Comparison of ENCODE assay signal across 23 cellular contexts in the genomic region with DNA sequence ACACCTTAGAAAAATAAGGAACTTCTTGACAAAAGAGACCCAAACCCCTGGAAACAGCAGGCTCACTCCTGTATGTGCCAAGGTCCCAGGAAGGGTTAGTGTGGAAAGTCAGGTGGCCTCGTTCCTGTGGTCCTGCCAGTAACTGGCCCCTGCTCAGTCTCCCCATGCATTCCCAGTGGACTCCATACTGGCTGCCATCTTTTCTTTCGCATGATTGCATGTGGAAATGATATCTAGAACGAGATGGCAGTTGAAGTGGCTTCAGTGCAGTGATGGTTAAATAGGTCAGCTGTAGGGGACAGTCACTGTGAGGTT.
"Had no signal": no experiment of that assay in that cellular context is flagged by ENCODE, and none has a peak within 500 bp of the region (broad histone marks: within the 10 kb centered on the region; RNA-seq: fewer than 3 reads in every experiment).

No MANE protein-coding gene starts in this region.

- DNase-seq: effector memory CD4-positive, alpha-beta T cell; heart right ventricle; immature natural killer cell; left ventricle myocardium inferior; lower lobe of right lung; mesenchymal stem cell; naive B cell; occipital lobe; psoas muscle; retina; spleen; stimulated activated CD4-positive, alpha-beta T cell treated with anti-CD3 and anti-CD28 coated beads, Interleukin-15, amount 100 ng/mL, for 24 hours; stimulated activated CD4-positive, alpha-beta T cell treated with anti-CD3 and anti-CD28 coated beads, Interleukin-1b, Interleukin-23, amount 100 ng/mL, for 48 hours; stimulated activated CD4-positive, alpha-beta T cell treated with anti-CD3 and anti-CD28 coated beads, Interleukin-4, amount 100 ng/mL, for 24 hours; upper lobe of right lung had no signal

- FAIRE-seq: endometrium, frontal cortex, keratinocyte had no signal

- H3K27me3 ChIP-seq: upper lobe of right lung, vagina had no signal

- H3K4me3 ChIP-seq: heart right ventricle, left ventricle myocardium inferior, lower lobe of right lung, psoas muscle, spleen, tibial nerve, upper lobe of right lung, vagina had no signal

- H3K36me3 ChIP-seq: heart right ventricle, left ventricle myocardium inferior, tibial nerve, upper lobe of right lung, vagina had no signal

- H3K4me1 ChIP-seq: heart right ventricle, left ventricle myocardium inferior, lower lobe of right lung, psoas muscle, spleen, tibial nerve, upper lobe of right lung, vagina had no signal

- ATAC-seq: esophagus mucosa; heart right ventricle; lower lobe of right lung; psoas muscle; sciatic nerve; stimulated activated memory B cell treated with anti-CD40 and anti-IgM and Interleukin-4, amounts not matched to agents 10 μg/mL and 1 μg/mL and 100 μg/mL, for 72 hours; upper lobe of right lung had no signal

- H3K9me3 ChIP-seq: left ventricle myocardium inferior, lower lobe of right lung, psoas muscle, spleen, tibial nerve, upper lobe of right lung, vagina had no signal

- H3K27ac ChIP-seq: heart right ventricle, left ventricle myocardium inferior, lower lobe of right lung, psoas muscle, spleen, tibial nerve, upper lobe of right lung, vagina had no signal
